25 cellular contexts compared by ENCODE assay signal in genomic region chr6:97316982-97317381, GRCh38. TPM values are rescaled to one million over a fixed set of nuclear protein-coding genes. Genes with fewer than 3 reads are reported as not detected.
DNase-seq lines count a peak whose midpoint lies in the region; ATAC-seq and TF ChIP-seq lines count a peak whose summit lies in the region.
"Had no signal": no experiment of that assay in that cellular context is flagged by ENCODE, and none has a peak within 500 bp of the region (broad histone marks: within the 10 kb centered on the region; RNA-seq: fewer than 3 reads in every experiment).

No MANE protein-coding gene starts in this region.

- intact Hi-C loops in right cardiac atrium (cut with DNase I), result no loop called here

- H3K9me3 ChIP-seq in WERI-Rb-1 (ENCODE audit: severe bottlenecking) (no peaks in the 10 kb centered on the region), right cardiac atrium (ENCODE audit: control insufficient read depth, low read length) (no peaks in the 10 kb centered on the region)
- H3K9me3 ChIP-seq: BE2C, HAP-1 had no signal

- H3K27me3 ChIP-seq in WERI-Rb-1 (ENCODE audit: insufficient read depth, low read depth, severe bottlenecking), result no peaks in the 10 kb centered on the region
- no peaks in the 10 kb centered on the region for H3K27me3 ChIP-seq in right cardiac atrium (ENCODE audit: control insufficient read depth, insufficient read depth)
- H3K27me3 ChIP-seq: BE2C had no signal

- peak overlapping the region; percentile 55 for H3K27ac ChIP-seq in WERI-Rb-1
- no peak overlapping the region for H3K27ac ChIP-seq in right cardiac atrium (ENCODE audit: low read length)

- H3K4me1 ChIP-seq in right cardiac atrium (ENCODE audit: control insufficient read depth, insufficient read depth, low read length), result no peaks in the 10 kb centered on the region
- H3K4me1 ChIP-seq: BE2C, HAP-1 had no signal

- H3K4me3 ChIP-seq in WERI-Rb-1 (ENCODE audit: low read depth, low read length), result no peak overlapping the region
- H3K4me3 ChIP-seq in fibroblast of the aortic adventitia (ENCODE audit: low read depth, low read length), result no peak overlapping the region
- H3K4me3 ChIP-seq in right cardiac atrium (ENCODE audit: low read length), result no peak overlapping the region
- H3K4me3 ChIP-seq: GM23338, HAP-1 had no signal

- no peak for ATAC-seq in right cardiac atrium
- no peak for ATAC-seq in HG02571 (IDR thresholded peaks at IDR 0.05; ENCODE audit: unreplicated experiment)
- no peak for ATAC-seq in GM21825 (IDR thresholded peaks at IDR 0.05; ENCODE audit: unreplicated experiment)
- ATAC-seq: GM23338 had no signal

- no peaks in the 10 kb centered on the region for H3K36me3 ChIP-seq in WERI-Rb-1
- H3K36me3 ChIP-seq: BE2C, HAP-1 had no signal

- DNase-seq in NCI-H82 (lab: John Stamatoyannopoulos, UW) (peak; percentile 20), NCI-H82 treated with DMSO at 0.1 percent for 48 hours (lab: John Stamatoyannopoulos, UW; ENCODE audit: unreplicated experiment) (no peak), WERI-Rb-1 (no peak), fibroblast of the aortic adventitia (ENCODE audit: low read depth) (peak; percentile 14), right cardiac atrium (no peak)
- DNase-seq: 8988T; ACHN; BE2C; CD8-positive, alpha-beta memory T cell; DMS 273 treated with DMSO at 0.1 percent for 48 hours; DND-41; HFFc6; KBM-7; MM.1S; NCI-H1694 treated with DMSO at 0.1 percent for 48 hours; NCI-H2081 treated with DMSO at 0.1 percent for 48 hours; NCI-H2171; NCI-H226; NCI-H510A; NK-92 treated with Interleukin-12 subunit alpha and Interleukin-12 subunit beta, amount 100 ng/mL, for 24 hours; SHP77 treated with DMSO at 0.1 percent for 48 hours had no signal

- no peak for TF ChIP-seq CTCF in WERI-Rb-1 (IDR thresholded peaks at IDR 0.05; ENCODE audit: low read depth, low read length)
- TF ChIP-seq CTCF in fibroblast of the aortic adventitia (IDR thresholded peaks at IDR 0.05; ENCODE audit: insufficient read depth, low read length), result no peak

RNA-seq across cellular contexts. Expression of gene MMS22L, which starts 34.0 kb away (rescaled TPM):
- total RNA-seq in fibroblast of the aortic adventitia (ENCODE audit: low replicate concordance), result 11.4 and 48.2 TPM in 2 replicates
- total RNA-seq in right cardiac atrium, result 1 to 10 TPM; 3.0 to 4.9 (median 4.0) TPM
- polyA plus RNA-seq in right cardiac atrium, result 0.84 TPM

Comparison
In these comparisons a context has a peak if more than half of its experiments do, and no peak if none do; other contexts are left out.
1. DNase-seq: peak in NCI-H82 (single experiment) and fibroblast of the aortic adventitia (single experiment); none in NCI-H82 treated with DMSO at 0.1 percent for 48 hours (single experiment), WERI-Rb-1 (single experiment) and right cardiac atrium (0 of 3).